In genomic region chr16:58475220-58475619, GRCh38 we compare ENCODE assay signal across 22 cellular contexts.
"Had no signal": no experiment of that assay in that cellular context is flagged by ENCODE, and none has a peak within 500 bp of the region (broad histone marks: within the 10 kb centered on the region; RNA-seq: fewer than 3 reads in every experiment).

No MANE protein-coding gene starts in this region.

- H3K4me3 ChIP-seq: testis had no signal

- H3K4me1 Mint-ChIP-seq: activated CD4-positive, alpha-beta T cell treated with anti-CD3 and anti-CD28 coated beads, Interleukin-2, amount 10 ng/mL, durations not matched to agents 7 days and 5 days; activated CD8-positive, alpha-beta memory T cell treated with anti-CD3 and anti-CD28 coated beads, Interleukin-2, amount 10 ng/mL, durations not matched to agents 7 days and 5 days; activated naive CD4-positive, alpha-beta T cell treated with anti-CD3 and anti-CD28 coated beads, Interleukin-2, amount 10 ng/mL, durations not matched to agents 7 days and 5 days; T-cell had no signal

- H3K36me3 ChIP-seq: WERI-Rb-1 had no signal

- H3K27me3 ChIP-seq: testis had no signal

- H3K27ac ChIP-seq: foreskin keratinocyte, WERI-Rb-1 had no signal

- DNase-seq: activated CD4-positive, alpha-beta T cell treated with anti-CD3 and anti-CD28 coated beads, Interleukin-2, amount 10 ng/mL, durations not matched to agents 7 days and 5 days; activated CD4-positive, CD25-positive, alpha-beta regulatory T cell treated with anti-CD3 and anti-CD28 coated beads, Interleukin-2, amount 50 U/mL, for 72 hours; activated CD8-positive, alpha-beta memory T cell treated with anti-CD3 and anti-CD28 coated beads, Interleukin-2, amount 10 ng/mL, durations not matched to agents 7 days and 5 days; activated CD8-positive, alpha-beta T cell treated with anti-CD3 and anti-CD28 coated beads for 36 hours; activated effector memory CD4-positive, alpha-beta T cell treated with anti-CD3 and anti-CD28 coated beads, Interleukin-2, amount 50 U/mL, for 16 hours; activated naive CD4-positive, alpha-beta T cell treated with anti-CD3 and anti-CD28 coated beads, Interleukin-2, amount 10 ng/mL, durations not matched to agents 7 days and 5 days; activated T-cell treated with anti-CD3 and anti-CD28 coated beads for 4 hours; cortex of kidney; effector CD4-positive, alpha-beta T cell; foreskin keratinocyte; hippocampal formation; naive thymus-derived CD4-positive, alpha-beta T cell; small intestine; stimulated activated CD4-positive, alpha-beta T cell treated with anti-CD3 and anti-CD28 coated beads, Interleukin-15, amount 100 ng/mL, for 24 hours; stimulated activated CD4-positive, alpha-beta T cell treated with anti-CD3 and anti-CD28 coated beads, Interleukin-2, amount 100 ng/mL, for 48 hours; stimulated activated CD8-positive, alpha-beta memory T cell treated with anti-CD3 and anti-CD28 coated beads, Interleukin-4, amount 100 ng/mL, for 48 hours; stimulated activated naive CD4-positive, alpha-beta T cell; T-cell; testis; trophoblast cell; WERI-Rb-1 had no signal

- ATAC-seq: activated CD8-positive, alpha-beta memory T cell treated with anti-CD3 and anti-CD28 coated beads, Interleukin-2, amount 10 ng/mL, durations not matched to agents 7 days and 5 days; activated CD8-positive, alpha-beta T cell treated with anti-CD3 and anti-CD28 coated beads for 36 hours; foreskin keratinocyte; naive thymus-derived CD4-positive, alpha-beta T cell; sciatic nerve; T-cell had no signal

- H3K9me3 Mint-ChIP-seq: activated CD4-positive, alpha-beta T cell treated with anti-CD3 and anti-CD28 coated beads, Interleukin-2, amount 10 ng/mL, durations not matched to agents 7 days and 5 days; activated CD8-positive, alpha-beta T cell treated with anti-CD3 and anti-CD28 coated beads for 36 hours; activated naive CD4-positive, alpha-beta T cell treated with anti-CD3 and anti-CD28 coated beads, Interleukin-2, amount 10 ng/mL, durations not matched to agents 7 days and 5 days; naive thymus-derived CD4-positive, alpha-beta T cell; T-cell had no signal

- H3K9me3 ChIP-seq: testis had no signal

- H3K27ac Mint-ChIP-seq: activated CD4-positive, alpha-beta T cell treated with anti-CD3 and anti-CD28 coated beads, Interleukin-2, amount 10 ng/mL, durations not matched to agents 7 days and 5 days; activated CD8-positive, alpha-beta memory T cell treated with anti-CD3 and anti-CD28 coated beads, Interleukin-2, amount 10 ng/mL, durations not matched to agents 7 days and 5 days; activated CD8-positive, alpha-beta T cell treated with anti-CD3 and anti-CD28 coated beads for 36 hours; activated naive CD4-positive, alpha-beta T cell treated with anti-CD3 and anti-CD28 coated beads, Interleukin-2, amount 10 ng/mL, durations not matched to agents 7 days and 5 days; naive thymus-derived CD4-positive, alpha-beta T cell; T-cell had no signal

- H3K36me3 Mint-ChIP-seq: activated CD8-positive, alpha-beta memory T cell treated with anti-CD3 and anti-CD28 coated beads, Interleukin-2, amount 10 ng/mL, durations not matched to agents 7 days and 5 days; activated naive CD4-positive, alpha-beta T cell treated with anti-CD3 and anti-CD28 coated beads, Interleukin-2, amount 10 ng/mL, durations not matched to agents 7 days and 5 days; naive thymus-derived CD4-positive, alpha-beta T cell; T-cell had no signal

- H3K4me3 Mint-ChIP-seq: activated CD4-positive, alpha-beta T cell treated with anti-CD3 and anti-CD28 coated beads, Interleukin-2, amount 10 ng/mL, durations not matched to agents 7 days and 5 days; activated CD8-positive, alpha-beta memory T cell treated with anti-CD3 and anti-CD28 coated beads, Interleukin-2, amount 10 ng/mL, durations not matched to agents 7 days and 5 days; activated CD8-positive, alpha-beta T cell treated with anti-CD3 and anti-CD28 coated beads for 36 hours; activated naive CD4-positive, alpha-beta T cell treated with anti-CD3 and anti-CD28 coated beads, Interleukin-2, amount 10 ng/mL, durations not matched to agents 7 days and 5 days; naive thymus-derived CD4-positive, alpha-beta T cell; T-cell had no signal

- H3K4me1 ChIP-seq: foreskin keratinocyte had no signal
